ENCODE assay signal across 14 cellular contexts in the genomic region with DNA sequence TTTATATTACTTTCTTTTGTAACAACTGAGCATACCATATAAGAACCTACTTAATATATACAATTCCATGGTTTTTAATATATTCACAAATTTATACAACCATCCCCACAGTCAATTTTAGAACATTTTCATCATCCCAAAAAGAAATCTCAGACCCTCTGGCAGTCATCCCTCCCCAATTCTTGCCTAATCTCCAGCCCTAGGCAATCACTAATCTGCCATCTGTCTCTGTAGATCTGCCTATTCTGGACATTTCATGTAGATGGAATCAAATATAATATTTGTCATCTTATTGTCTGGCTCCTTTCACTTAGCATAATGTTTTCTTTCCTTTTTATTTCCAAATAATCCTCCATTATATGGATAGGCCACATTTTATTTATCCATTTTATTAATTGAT.
"Had no signal": no experiment of that assay in that cellular context is flagged by ENCODE, and none has a peak within 500 bp of the region (broad histone marks: within the 10 kb centered on the region; RNA-seq: fewer than 3 reads in every experiment).

No MANE protein-coding gene starts in this region.

- H3K4me1 ChIP-seq: upper lobe of left lung had no signal

- H3K27ac ChIP-seq: upper lobe of left lung had no signal

- H3K27ac Mint-ChIP-seq: activated naive CD8-positive, alpha-beta T cell; stimulated activated naive B cell treated with anti-CD40 and anti-IgM and Interleukin-4, amounts not matched to agents 10 μg/mL and 1 μg/mL and 100 μg/mL, for 72 hours had no signal

- H3K4me3 ChIP-seq: mucosa of descending colon, right lobe of liver, upper lobe of left lung had no signal

- H3K4me3 Mint-ChIP-seq: activated naive CD8-positive, alpha-beta T cell; naive B cell; stimulated activated naive B cell treated with anti-CD40 and anti-IgM and Interleukin-4, amounts not matched to agents 10 μg/mL and 1 μg/mL and 100 μg/mL, for 72 hours had no signal

- H3K27me3 ChIP-seq: foreskin keratinocyte, right lobe of liver, upper lobe of left lung had no signal

- H3K27me3 Mint-ChIP-seq: activated naive CD8-positive, alpha-beta T cell; naive B cell; stimulated activated naive B cell treated with anti-CD40 and anti-IgM and Interleukin-4, amounts not matched to agents 10 μg/mL and 1 μg/mL and 100 μg/mL, for 72 hours had no signal

- DNase-seq: activated CD4-positive, alpha-beta T cell treated with anti-CD3 and anti-CD28 coated beads for 1 hour; activated T-cell treated with anti-CD3 and anti-CD28 coated beads, Interleukin-2, amount 50 U/mL, for 1 hour; cerebellar nuclear complex; cortex of kidney; naive B cell; nucleus accumbens; stimulated activated CD4-positive, alpha-beta T cell treated with anti-CD3 and anti-CD28 coated beads, Interleukin-15, amount 100 ng/mL, for 24 hours; stimulated activated naive B cell treated with anti-CD40 and anti-IgM and Interleukin-4, amounts not matched to agents 10 μg/mL and 1 μg/mL and 100 μg/mL, for 72 hours; T-helper 9 cell; upper lobe of left lung had no signal

- H3K36me3 ChIP-seq: right lobe of liver had no signal

- ATAC-seq: foreskin keratinocyte; stimulated activated naive B cell treated with anti-CD40 and anti-IgM and Interleukin-4, amounts not matched to agents 10 μg/mL and 1 μg/mL and 100 μg/mL, for 72 hours had no signal

- H3K9me3 ChIP-seq: right lobe of liver had no signal
